In the genomic region with DNA sequence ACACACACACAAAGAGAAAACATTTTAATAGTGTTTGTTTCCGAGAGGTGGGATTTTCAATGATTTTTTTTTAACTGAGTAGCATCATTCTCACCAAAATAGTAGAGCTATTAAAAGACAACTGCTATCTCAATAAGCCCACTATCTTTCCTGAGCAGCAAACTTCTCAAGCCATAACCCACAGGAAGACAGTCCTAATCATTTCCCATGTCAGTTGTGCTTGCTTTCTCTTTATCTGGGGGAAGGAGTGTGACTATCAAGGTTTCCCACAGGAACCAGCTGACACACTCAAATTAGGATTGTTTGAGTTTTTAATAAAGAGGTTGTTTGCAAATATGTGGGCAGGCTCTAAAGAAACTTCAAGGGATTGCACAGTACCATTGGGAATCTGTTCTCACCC, we compare ENCODE assay signal across 27 cellular contexts. TPM values are rescaled to one million over a fixed set of nuclear protein-coding genes. Genes with fewer than 3 reads are reported as not detected.
DNase-seq lines count a peak whose midpoint lies in the region; ATAC-seq, FAIRE-seq and TF ChIP-seq lines count a peak whose summit lies in the region.
"Had no signal": no experiment of that assay in that cellular context is flagged by ENCODE, and none has a peak within 500 bp of the region (broad histone marks: within the 10 kb centered on the region; RNA-seq: fewer than 3 reads in every experiment).

No MANE protein-coding gene starts in this region.

- no peak for TF ChIP-seq RAD21 in GM12878 (IDR thresholded peaks at IDR 0.05; ENCODE audit: insufficient read depth, low read depth, low read length)

- SMC1A ChIA-PET in GM12878 (lab: Charles Lee; ENCODE audit: uncharacterized antibody, unreplicated experiment) = interaction anchor here (0.6 to 1.2 kb wide), 2 partner anchors 23 to 99 kb away, joined by 3 read pairs; no protein-coding TSS in a partner anchor

- ATAC-seq in GM12878 (no peak), lower lobe of right lung (no peak)
- ATAC-seq: HCT116, Panc1 had no signal

- DNase-seq in cardiac muscle cell (ENCODE audit: low read depth in 1 of 2, low spot score in 1 of 2) = no peak
- DNase-seq in left ventricle myocardium inferior = no peak
- peak; percentile 40 for DNase-seq in OCI-M2 (lab: John Stamatoyannopoulos, UW; ENCODE audit: unreplicated experiment)
- no peak for DNase-seq in GM12878 (ENCODE audit: low read depth, low spot score)
- no peak for DNase-seq in progenitor cell of endocrine pancreas (ENCODE audit: low spot score, unreplicated experiment)
- DNase-seq in NCI-H2227 (lab: John Stamatoyannopoulos, UW; ENCODE audit: unreplicated experiment) = no peak
- no peak for DNase-seq in A172 (ENCODE audit: low spot score)
- DNase-seq in lower lobe of right lung = no peak
- DNase-seq: ACHN; CD4-positive, alpha-beta T cell; COR-L47; DMS53; MG63; NCI-H1105 treated with DMSO at 0.1 percent for 48 hours; NCI-H146; NCI-H1930; NCI-H2107; NCI-H446; NCI-H524 treated with DMSO at 0.1 percent for 48 hours; NCI-H774; SHP77 treated with DMSO at 0.1 percent for 48 hours; SW 1271 had no signal

- CTCF ChIA-PET in GM12878 (lab: Yijun Ruan, JAX) = interaction anchor here (0.9 kb wide), 1 partner anchor 28 kb away, joined by 3 read pairs; no protein-coding TSS in a partner anchor

- no peak for FAIRE-seq in GM12878 (lab: Jason Lieb, UNC)
- FAIRE-seq: H1 had no signal

- peak overlapping the region; percentile 59 for H3K27ac ChIP-seq in cardiac muscle cell
- no peak overlapping the region for H3K27ac ChIP-seq in left ventricle myocardium inferior (replicated peaks)
- no peak overlapping the region for H3K27ac ChIP-seq in GM12878 (ENCODE audit: control insufficient read depth, insufficient read depth)
- H3K27ac ChIP-seq in lower lobe of right lung = no peak overlapping the region
- H3K27ac ChIP-seq: 22Rv1 had no signal

- no peaks in the 10 kb centered on the region for H3K36me3 Mint-ChIP-seq in progenitor cell of endocrine pancreas (ENCODE audit: insufficient read depth)
- H3K36me3 Mint-ChIP-seq: IgD-negative memory B cell had no signal

- H2AFZ ChIP-seq in GM12878 (ENCODE audit: control insufficient read depth, low read depth, low read length) = no peak overlapping the region

- H3K4me1 Mint-ChIP-seq in progenitor cell of endocrine pancreas (ENCODE audit: low read depth) = peaks cover 16% of the 10 kb centered on the region

- no peak overlapping the region for H3K9ac ChIP-seq in GM12878 (ENCODE audit: control insufficient read depth, insufficient read depth, low read length)

- in situ Hi-C loops in GM12878 (cut with MboI) = no loop called here

- 0% methylated on average over 1 of the region's 1 CpG for WGBS in GM12878 (ENCODE audit: insufficient coverage, insufficient replicate concordance, low lambda C conversion rate, missing lambda C conversion rate)

- H3K27me3 Mint-ChIP-seq in progenitor cell of endocrine pancreas = peaks cover 8% of the 10 kb centered on the region
- H3K27me3 Mint-ChIP-seq: IgD-negative memory B cell had no signal

- BruUV-seq in GM12878 (replicated peaks; lab: Mats Ljungman, UMichigan) = no TSS peak

- H3K27me3 ChIP-seq in cardiac muscle cell (no peaks in the 10 kb centered on the region), left ventricle myocardium inferior (ENCODE audit: low read depth) (no peaks in the 10 kb centered on the region), GM12878 (replicated peaks in 1 of 2; ENCODE audit: control insufficient read depth in 2 of 2, insufficient read depth in 2 of 2, low read length in 1 of 2) (no peaks in the 10 kb centered on the region), lower lobe of right lung (ENCODE audit: low read depth) (no peaks in the 10 kb centered on the region)
- H3K27me3 ChIP-seq: MG63 had no signal

- TF ChIP-seq CTCF in cardiac muscle cell (IDR thresholded peaks at IDR 0.05; ENCODE audit: low read depth, low read length) (no peak), left ventricle myocardium inferior (IDR thresholded peaks at IDR 0.05; ENCODE audit: borderline replicate concordance) (no peak), GM12878 (IDR thresholded peaks at IDR 0.05 in 2 of 3, conservative IDR thresholded peaks at IDR 0.05 in 1 of 3; ENCODE audit: control insufficient read depth in 2 of 3, extremely low read depth in 1 of 3, insufficient read depth in 1 of 3, low read depth in 3 of 3, low read length in 3 of 3) (no peak), progenitor cell of endocrine pancreas (IDR thresholded peaks at IDR 0.05; ENCODE audit: unreplicated experiment) (no peak), lower lobe of right lung (IDR thresholded peaks at IDR 0.05) (no peak)

- no peaks in the 10 kb centered on the region for H3K9me3 ChIP-seq in cardiac muscle cell (ENCODE audit: low read depth)
- H3K9me3 ChIP-seq in left ventricle myocardium inferior (replicated peaks) = no peaks in the 10 kb centered on the region
- H3K9me3 ChIP-seq in GM12878 (replicated peaks; ENCODE audit: control insufficient read depth, insufficient read depth, low read length) = no peaks in the 10 kb centered on the region
- H3K9me3 ChIP-seq in lower lobe of right lung = no peaks in the 10 kb centered on the region
- H3K9me3 ChIP-seq: MG63 had no signal

- no peaks in the 10 kb centered on the region for H3K9me3 Mint-ChIP-seq in progenitor cell of endocrine pancreas (ENCODE audit: low read depth)
- H3K9me3 Mint-ChIP-seq: CD4-positive, alpha-beta T cell; IgD-negative memory B cell had no signal

- no peak overlapping the region for H3K4me3 Mint-ChIP-seq in progenitor cell of endocrine pancreas (ENCODE audit: low read depth)
- H3K4me3 Mint-ChIP-seq: CD4-positive, alpha-beta T cell had no signal

- POLR2A ChIA-PET in GM12878 (lab: Charles Lee) = interaction anchor here (0.6 kb wide), 2 partner anchors 10 to 54 kb away, joined by 3 read pairs; no protein-coding TSS in a partner anchor

- peaks cover 1% of the 10 kb centered on the region for H3K79me2 ChIP-seq in GM12878 (ENCODE audit: control insufficient read depth, insufficient read depth, low read length)

- no peaks in the 10 kb centered on the region for H4K20me1 ChIP-seq in GM12878 (ENCODE audit: control insufficient read depth, insufficient read depth)

- RAD21 ChIA-PET in GM12878 (lab: Charles Lee; ENCODE audit: unreplicated experiment) = no interaction called here

- H3K4me2 ChIP-seq in GM12878 (ENCODE audit: control insufficient read depth, insufficient read depth) = no peak overlapping the region

- intact Hi-C loops in left ventricle myocardium inferior (cut with micrococcal nuclease) (no loop called here), GM12878 (cut with micrococcal nuclease; ENCODE audit: unreplicated experiment) (no loop called here), lower lobe of right lung (cut with DNase I) (no loop called here)

- no peak for TF ChIP-seq EP300 in GM12878 (IDR thresholded peaks at IDR 0.05; ENCODE audit: borderline replicate concordance in 1 of 2, control insufficient read depth in 1 of 2, low read depth in 2 of 2, low read length in 2 of 2)

- H3K4me3 ChIP-seq in cardiac muscle cell = no peak overlapping the region
- H3K4me3 ChIP-seq in left ventricle myocardium inferior = no peak overlapping the region
- no peak overlapping the region for H3K4me3 ChIP-seq in GM12878
- no peak overlapping the region for H3K4me3 ChIP-seq in lower lobe of right lung
- H3K4me3 ChIP-seq: MG63 had no signal

- TF ChIP-seq POLR2A in GM12878 (IDR thresholded peaks at IDR 0.05; ENCODE audit: low read depth, low read length) = no peak

- H3K4me1 ChIP-seq in cardiac muscle cell (ENCODE audit: low read depth) = peaks cover 3% of the 10 kb centered on the region
- peaks cover 8% of the 10 kb centered on the region for H3K4me1 ChIP-seq in left ventricle myocardium inferior
- H3K4me1 ChIP-seq in GM12878 (ENCODE audit: control insufficient read depth, insufficient read depth, low read length) = no peaks in the 10 kb centered on the region; the same call in none of the 2 replicates
- peaks cover 6% of the 10 kb centered on the region for H3K4me1 ChIP-seq in lower lobe of right lung

- H3K36me3 ChIP-seq in cardiac muscle cell (no peaks in the 10 kb centered on the region), left ventricle myocardium inferior (no peaks in the 10 kb centered on the region), GM12878 (ENCODE audit: control insufficient read depth in 2 of 2, insufficient read depth in 2 of 2, low read length in 1 of 2) (no peaks in the 10 kb centered on the region), lower lobe of right lung (no peaks in the 10 kb centered on the region)
- H3K36me3 ChIP-seq: MG63 had no signal

- H3K27ac Mint-ChIP-seq in progenitor cell of endocrine pancreas = peak overlapping the region; percentile 67
- H3K27ac Mint-ChIP-seq: CD4-positive, alpha-beta T cell; IgD-negative memory B cell had no signal

TF ChIP-seq in GM12878, 131 proteins besides CTCF, POLR2A, EP300 and RAD21:
- TF ChIP-seq RUNX3 (IDR thresholded peaks at IDR 0.05; ENCODE audit: low read length) (0 out of 2 replicates have a peak, but pooled peaks have one; percentile 11), IKZF2 (IDR thresholded peaks at IDR 0.05) (no peak), KAT2A (conservative IDR thresholded peaks at IDR 0.05; ENCODE audit: control insufficient read depth, low read depth, low read length) (no peak), EZH2 (IDR thresholded peaks at IDR 0.05; ENCODE audit: borderline replicate concordance, control insufficient read depth, low read depth, low read length) (no peak), LARP7 (IDR thresholded peaks at IDR 0.05) (no peak)
TF ChIP-seq in GM12878: peak in this region for 1.

RNA-seq across cellular contexts. Expression of a gene that starts 4.9 kb away (rescaled TPM):
- 32.6 and 36.2 TPM in 2 replicates for total RNA-seq in cardiac muscle cell
- 39.0 and 43.0 TPM in 2 replicates for polyA plus RNA-seq in cardiac muscle cell
- 81.9 TPM for total RNA-seq in left ventricle myocardium inferior
- 68.3 and 69.5 TPM in 2 replicates for total RNA-seq in GM12878 (2013; cell fraction: nucleolus; rRNA removed)
- 65.1 and 79.8 TPM in 2 replicates for total RNA-seq in GM12878 (2014; rRNA removed)
- total RNA-seq in GM12878 (2014; rRNA removed; fragmentation: Illumina TruSeq; extraction: Trizol) = 56.0 and 60.7 TPM in 2 replicates
- 114 and 122 TPM in 2 replicates for total RNA-seq in GM12878 (2021)
- 29.9 TPM for polyA plus RNA-seq in GM12878 (2011; ENCODE audit: low read depth)
- 72.3 and 77.3 TPM in 2 replicates for polyA plus RNA-seq in GM12878 (2011; rRNA removed)
- polyA plus RNA-seq in GM12878 (2011; cell fraction: cytosol; rRNA removed) = 68.0 and 83.7 TPM in 2 replicates
- 87.7 and 110 TPM in 2 replicates for polyA plus RNA-seq in GM12878 (2011; cell fraction: nucleus; rRNA removed)
- polyA plus RNA-seq in GM12878 (2012) = 45.5 and 47.8 TPM in 2 replicates
- polyA plus RNA-seq in GM12878 (2014; fragmentation: Illumina TruSeq; extraction: Trizol) = 66.0 and 85.4 TPM in 2 replicates
- 10 to 100 TPM; 21.5 to 37.2 TPM for polyA plus RNA-seq in GM12878 (2014; fragmentation: Nextera tagmentation; extraction: Ambion mirVana)
- polyA plus RNA-seq in GM12878 (2014; rRNA removed) = 83.6 and 88.6 TPM in 2 replicates
- 10 to 100 TPM; 66.6 to 68.3 TPM for polyA plus RNA-seq in GM12878 (2016; fragmentation: Nextera tagmentation; extraction: Ambion mirVana)
- 50.9 and 58.2 TPM in 2 replicates for polyA minus RNA-seq in GM12878 (2011; rRNA and poly(A)+ RNA removed)
- polyA minus RNA-seq in GM12878 (2011; cell fraction: cytosol; rRNA and poly(A)+ RNA removed) = 18.9 and 22.6 TPM in 2 replicates
- 37.0 and 57.1 TPM in 2 replicates for polyA minus RNA-seq in GM12878 (2011; cell fraction: nucleus; rRNA and poly(A)+ RNA removed)
- 53.4 and 63.0 TPM in 2 replicates for total RNA-seq in progenitor cell of endocrine pancreas
- total RNA-seq in A172 (2014; rRNA removed; shearing (Covaris generic)) = 25.3 and 27.3 TPM in 2 replicates
- 105 TPM for total RNA-seq in lower lobe of right lung
